ENCODE assay signal across 1 cellular context in the genomic region with DNA sequence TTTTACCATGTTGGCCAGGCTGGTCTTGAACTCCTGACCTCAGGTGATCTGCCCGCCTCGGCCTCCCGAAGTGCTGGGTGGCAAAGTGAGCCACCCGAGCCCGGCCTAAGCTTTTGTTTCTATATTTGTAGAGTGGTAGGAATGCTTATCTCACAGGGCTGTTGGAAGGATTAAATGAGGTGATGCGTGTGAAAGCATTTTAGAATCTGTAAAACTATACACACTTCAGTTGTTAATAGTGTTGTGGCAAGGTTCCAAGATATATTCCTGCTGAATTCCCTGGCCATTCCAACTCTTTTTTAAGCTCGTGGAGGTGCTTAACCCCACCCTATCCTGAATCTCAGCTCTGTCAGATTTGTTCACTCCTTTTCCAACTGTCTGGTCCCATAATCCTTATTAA.
TF ChIP-seq lines count a peak whose summit lies in the region.

No MANE protein-coding gene starts in this region.

TF ChIP-seq in GM12878, 131 proteins besides CTCF, POLR2A, EP300 and RAD21 (continued from another document):
- TF ChIP-seq, protein P1, sequence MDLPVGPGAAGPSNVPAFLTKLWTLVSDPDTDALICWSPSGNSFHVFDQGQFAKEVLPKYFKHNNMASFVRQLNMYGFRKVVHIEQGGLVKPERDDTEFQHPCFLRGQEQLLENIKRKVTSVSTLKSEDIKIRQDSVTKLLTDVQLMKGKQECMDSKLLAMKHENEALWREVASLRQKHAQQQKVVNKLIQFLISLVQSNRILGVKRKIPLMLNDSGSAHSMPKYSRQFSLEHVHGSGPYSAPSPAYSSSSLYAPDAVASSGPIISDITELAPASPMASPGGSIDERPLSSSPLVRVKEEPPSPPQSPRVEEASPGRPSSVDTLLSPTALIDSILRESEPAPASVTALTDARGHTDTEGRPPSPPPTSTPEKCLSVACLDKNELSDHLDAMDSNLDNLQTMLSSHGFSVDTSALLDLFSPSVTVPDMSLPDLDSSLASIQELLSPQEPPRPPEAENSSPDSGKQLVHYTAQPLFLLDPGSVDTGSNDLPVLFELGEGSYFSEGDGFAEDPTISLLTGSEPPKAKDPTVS (IDR thresholded peaks at IDR 0.05; ENCODE audit: low read depth, low read length), result no peak
- no peak for TF ChIP-seq ASH2L (IDR thresholded peaks at IDR 0.05; ENCODE audit: borderline replicate concordance, low read depth)
- no peak for TF ChIP-seq CHD2 (IDR thresholded peaks at IDR 0.05; ENCODE audit: borderline replicate concordance, low read depth, low read length)
